In the genomic region with DNA sequence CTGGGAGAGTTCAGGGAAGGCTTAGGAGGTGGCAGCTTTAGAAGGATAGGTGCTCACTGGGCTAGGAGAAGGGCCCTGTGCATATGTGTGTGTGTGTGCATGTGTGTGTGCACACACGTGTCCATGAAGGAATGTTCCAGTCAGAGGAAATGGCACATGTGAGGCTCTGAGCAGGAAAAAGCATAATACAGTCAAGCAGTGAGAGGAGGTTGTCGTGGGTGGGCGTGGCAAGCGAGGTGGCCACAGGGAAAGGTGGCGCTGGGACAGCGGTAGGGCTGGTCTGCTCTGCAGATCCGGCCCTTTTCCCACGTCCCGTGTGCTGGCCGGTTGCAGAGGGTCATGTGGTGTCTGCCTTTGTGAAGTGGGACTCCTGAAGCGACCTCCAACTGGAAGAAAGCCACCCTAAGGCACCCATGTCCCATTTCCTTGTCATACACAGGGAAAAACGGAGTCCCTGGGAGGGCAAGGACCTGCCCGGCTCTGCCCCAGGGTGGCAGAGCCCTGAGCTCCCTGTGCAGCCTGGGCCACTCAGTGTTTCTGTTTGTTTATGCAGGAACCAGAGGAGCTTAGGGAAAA, we compare ENCODE assay signal across 16 cellular contexts.
"Had no signal": no experiment of that assay in that cellular context is flagged by ENCODE, and none has a peak within 500 bp of the region (broad histone marks: within the 10 kb centered on the region; RNA-seq: fewer than 3 reads in every experiment).

No MANE protein-coding gene starts in this region.

- H3K36me3 ChIP-seq: brain microvascular endothelial cell, lower lobe of right lung, ovary had no signal

- H3K9me3 ChIP-seq: lower lobe of right lung, ovary, SK-N-SH, tibial nerve had no signal

- H3K27me3 Mint-ChIP-seq: activated CD8-positive, alpha-beta memory T cell treated with anti-CD3 and anti-CD28 coated beads, Interleukin-2, amount 10 ng/mL, durations not matched to agents 7 days and 5 days; activated naive CD8-positive, alpha-beta T cell had no signal

- H3K4me2 ChIP-seq: SK-N-SH had no signal

- H3K27me3 ChIP-seq: brain microvascular endothelial cell, ovary, tibial nerve had no signal

- H3K27ac ChIP-seq: brain microvascular endothelial cell, lower lobe of right lung, ovary, tibial nerve had no signal

- H3K36me3 Mint-ChIP-seq: activated CD8-positive, alpha-beta memory T cell treated with anti-CD3 and anti-CD28 coated beads, Interleukin-2, amount 10 ng/mL, durations not matched to agents 7 days and 5 days; activated naive CD8-positive, alpha-beta T cell; stimulated activated memory B cell treated with anti-CD40 and anti-IgM and Interleukin-4, amounts not matched to agents 10 μg/mL and 1 μg/mL and 100 μg/mL, for 72 hours had no signal

- H3K4me1 ChIP-seq: lower lobe of right lung, tibial nerve had no signal

- H3K4me3 ChIP-seq: lower lobe of right lung, ovary, tibial nerve had no signal

- H3K9me2 ChIP-seq: SK-N-SH had no signal

- H3K9ac ChIP-seq: SK-N-SH had no signal

- H3K27ac Mint-ChIP-seq: activated CD8-positive, alpha-beta memory T cell treated with anti-CD3 and anti-CD28 coated beads, Interleukin-2, amount 10 ng/mL, durations not matched to agents 7 days and 5 days; activated naive CD8-positive, alpha-beta T cell; mesothelial cell of epicardium; stimulated activated memory B cell treated with anti-CD40 and anti-IgM and Interleukin-4, amounts not matched to agents 10 μg/mL and 1 μg/mL and 100 μg/mL, for 72 hours had no signal

- H3K4me1 Mint-ChIP-seq: activated CD8-positive, alpha-beta memory T cell treated with anti-CD3 and anti-CD28 coated beads, Interleukin-2, amount 10 ng/mL, durations not matched to agents 7 days and 5 days; mesothelial cell of epicardium; stimulated activated memory B cell treated with anti-CD40 and anti-IgM and Interleukin-4, amounts not matched to agents 10 μg/mL and 1 μg/mL and 100 μg/mL, for 72 hours had no signal

- H3K4me3 Mint-ChIP-seq: activated CD8-positive, alpha-beta memory T cell treated with anti-CD3 and anti-CD28 coated beads, Interleukin-2, amount 10 ng/mL, durations not matched to agents 7 days and 5 days; activated naive CD8-positive, alpha-beta T cell; activated T-cell treated with anti-CD3 and anti-CD28 coated beads, Interleukin-2, amount 50 U/mL, for 4 hours; mesothelial cell of epicardium; stimulated activated memory B cell treated with anti-CD40 and anti-IgM and Interleukin-4, amounts not matched to agents 10 μg/mL and 1 μg/mL and 100 μg/mL, for 72 hours had no signal

- DNase-seq: activated CD4-positive, alpha-beta T cell treated with anti-CD3 and anti-CD28 coated beads, Interleukin-2, amount 50 U/mL, for 48 hours; activated CD8-positive, alpha-beta memory T cell treated with anti-CD3 and anti-CD28 coated beads, Interleukin-2, amount 10 ng/mL, durations not matched to agents 7 days and 5 days; activated gamma-delta T cell; activated T-cell treated with anti-CD3 and anti-CD28 coated beads, Interleukin-2, amount 50 U/mL, for 4 hours; brain microvascular endothelial cell; cerebellar nuclear complex; kidney; lower lobe of right lung; SK-N-SH; stimulated activated CD4-positive, alpha-beta T cell treated with anti-CD3 and anti-CD28 coated beads, Interleukin-2, amount 100 ng/mL, for 48 hours; T-helper 1 cell had no signal

- H3K9me3 Mint-ChIP-seq: activated T-cell treated with anti-CD3 and anti-CD28 coated beads, Interleukin-2, amount 50 U/mL, for 4 hours; stimulated activated memory B cell treated with anti-CD40 and anti-IgM and Interleukin-4, amounts not matched to agents 10 μg/mL and 1 μg/mL and 100 μg/mL, for 72 hours had no signal
